In genomic region chr10:103193820-103194529, GRCh38 we compare ENCODE assay signal across 8 cellular contexts. TPM values are rescaled to one million over a fixed set of nuclear protein-coding genes. Genes with fewer than 3 reads are reported as not detected.
A peak's percentile ranks its signal among the peaks of the same experiment; 100 is the strongest.
DNase-seq lines count a peak whose midpoint lies in the region; ATAC-seq, FAIRE-seq and TF ChIP-seq lines count a peak whose summit lies in the region.

No MANE protein-coding gene starts in this region.

- H3K36me3 Mint-ChIP-seq in stimulated activated naive CD8-positive, alpha-beta T cell treated with anti-CD3 and anti-CD28 coated beads, Interleukin-15, Interleukin-2, amounts not matched to agents 100 ng/mL and 50 ng/mL, for 24 hours (ENCODE audit: low read depth): peaks cover 20% of the 10 kb centered on the region

- peak overlapping the region in 8 of 12 donors; percentile 72 to 94 (median 84) for H3K4me3 ChIP-seq in heart left ventricle
- H3K4me3 ChIP-seq in thoracic aorta: peak overlapping the region; percentile 97

- peaks cover 5% of the 10 kb centered on the region for H3K27me3 Mint-ChIP-seq in stimulated activated naive CD8-positive, alpha-beta T cell treated with anti-CD3 and anti-CD28 coated beads, Interleukin-15, Interleukin-2, amounts not matched to agents 100 ng/mL and 50 ng/mL, for 24 hours

- H3K9me3 ChIP-seq in heart left ventricle: no peaks in the 10 kb centered on the region
- no peaks in the 10 kb centered on the region for H3K9me3 ChIP-seq in thoracic aorta

- WGBS in heart left ventricle, 4 donors: 57 to 68% (median 62%) methylated on average over 13 to 14 of the region's 14 CpGs

- no peak for DNase-seq in stimulated activated naive CD8-positive, alpha-beta T cell treated with anti-CD3 and anti-CD28 coated beads, Interleukin-15, Interleukin-2, amounts not matched to agents 100 U/mL and 50 U/mL, for 24 hours
- DNase-seq in heart left ventricle (no peak), thoracic aorta (ENCODE audit: low spot score) (no peak), COLO668 (lab: John Stamatoyannopoulos, UW; ENCODE audit: unreplicated experiment) (no peak), urothelium cell line (ENCODE audit: low spot score) (no peak), mesenteric fat pad (ENCODE audit: low spot score) (no peak)

- H3K27ac Mint-ChIP-seq in stimulated activated naive CD8-positive, alpha-beta T cell treated with anti-CD3 and anti-CD28 coated beads, Interleukin-15, Interleukin-2, amounts not matched to agents 100 ng/mL and 50 ng/mL, for 24 hours: peak overlapping the region; percentile 70

- no peaks in the 10 kb centered on the region for H3K9me3 Mint-ChIP-seq in stimulated activated naive CD8-positive, alpha-beta T cell treated with anti-CD3 and anti-CD28 coated beads, Interleukin-15, Interleukin-2, amounts not matched to agents 100 ng/mL and 50 ng/mL, for 24 hours

- no peak for TF ChIP-seq POLR2A in heart left ventricle (IDR thresholded peaks at IDR 0.05)

- no peaks in the 10 kb centered on the region for H3K27me3 ChIP-seq in heart left ventricle
- H3K27me3 ChIP-seq in thoracic aorta (replicated peaks; ENCODE audit: insufficient read depth): no peaks in the 10 kb centered on the region

- intact Hi-C loops in heart left ventricle (cut with DNase I): loop anchor here in 9 of 10 donors (2.0 to 10.0 kb wide), 12 partner anchors 33 to 275 kb away; partner anchors contain the start of gene CNNM2 (in 1 of the 9)

- H3K4me3 Mint-ChIP-seq in stimulated activated naive CD8-positive, alpha-beta T cell treated with anti-CD3 and anti-CD28 coated beads, Interleukin-15, Interleukin-2, amounts not matched to agents 100 ng/mL and 50 ng/mL, for 24 hours: peak overlapping the region; percentile 99

- no peak for FAIRE-seq in urothelium cell line (lab: Jason Lieb, UNC)

- H3K4me1 Mint-ChIP-seq in stimulated activated naive CD8-positive, alpha-beta T cell treated with anti-CD3 and anti-CD28 coated beads, Interleukin-15, Interleukin-2, amounts not matched to agents 100 ng/mL and 50 ng/mL, for 24 hours (ENCODE audit: low read depth): peaks cover 56% of the 10 kb centered on the region

- H3K36me3 ChIP-seq in heart left ventricle (no peaks in the 10 kb centered on the region), thoracic aorta (no peaks in the 10 kb centered on the region)

- H3K4me1 ChIP-seq in heart left ventricle (peaks cover 4 to 78% (median 45%) of the 10 kb centered on the region in 12 donors), thoracic aorta (ENCODE audit: control insufficient read depth in 1 of 2, low read depth in 2 of 2) (peaks cover 42 to 62% of the 10 kb centered on the region in 2 donors)

- no peak for ATAC-seq in stimulated activated naive CD8-positive, alpha-beta T cell treated with anti-CD3 and anti-CD28 coated beads, Interleukin-15, Interleukin-2, amounts not matched to agents 100 U/mL and 50 U/mL, for 24 hours
- peak; percentile 3 to 35 (median 16) for ATAC-seq in heart left ventricle
- ATAC-seq in thoracic aorta (ENCODE audit: insufficient number of reproducible peaks, low FRiP score, low read depth): no peak

- TF ChIP-seq CTCF in VCaP (conservative IDR thresholded peaks at IDR 0.05): no peak
- TF ChIP-seq CTCF in heart left ventricle (IDR thresholded peaks at IDR 0.05): no peak
- TF ChIP-seq CTCF in thoracic aorta (IDR thresholded peaks at IDR 0.05): no peak

- peak overlapping the region; percentile 94; the same call in 1 of the 2 replicates for H3K27ac ChIP-seq in VCaP
- H3K27ac ChIP-seq in heart left ventricle: peak overlapping the region in 11 of 12 donors; percentile 6 to 100 (median 98)
- peak overlapping the region; percentile 95 to 100 for H3K27ac ChIP-seq in thoracic aorta

RNA-seq across cellular contexts. Expression of gene NT5C2, which starts 0.9 kb away (rescaled TPM):
- total RNA-seq in heart left ventricle (10 to 100 TPM; 32.0 to 70.6 (median 49.1) TPM), thoracic aorta (100 to 1,000 TPM; 105 to 114 TPM), mesenteric fat pad (56.5 TPM)
- polyA plus RNA-seq in heart left ventricle: 10 to 100 TPM; 26.2 to 38.9 TPM

RNA-seq across cellular contexts. Expression of gene RPEL1, which starts 51.7 kb away (rescaled TPM):
- total RNA-seq in heart left ventricle: not detected
- polyA plus RNA-seq in heart left ventricle: not detected
- not detected for total RNA-seq in thoracic aorta
- not detected for total RNA-seq in mesenteric fat pad

Comparison
In these comparisons a context has a peak if more than half of its experiments do, and no peak if none do; other contexts are left out.
1. ATAC-seq: peak in heart left ventricle (4 of 4); none in stimulated activated naive CD8-positive, alpha-beta T cell treated with anti-CD3 and anti-CD28 coated beads, Interleukin-15, Interleukin-2, amounts not matched to agents 100 U/mL and 50 U/mL, for 24 hours (single experiment) and thoracic aorta (single experiment).
2. Peak in every context shown above with its lines, with median percentiles within 50 percentile points of each other: H3K27ac ChIP-seq.